Comparison of ENCODE assay signal across 15 cellular contexts in genomic region chr5:22391956-22392355, GRCh38.
DNase-seq lines count a peak whose midpoint lies in the region; ATAC-seq and TF ChIP-seq lines count a peak whose summit lies in the region.
"Had no signal": no experiment of that assay in that cellular context is flagged by ENCODE, and none has a peak within 500 bp of the region (broad histone marks: within the 10 kb centered on the region; RNA-seq: fewer than 3 reads in every experiment).

No MANE protein-coding gene starts in this region.

- H3K9me3 ChIP-seq in PC-3 (ENCODE audit: low read length) (no peaks in the 10 kb centered on the region), T-helper 17 cell (ENCODE audit: control insufficient read depth, low read length, poor library complexity, severe bottlenecking) (no peaks in the 10 kb centered on the region)
- H3K9me3 ChIP-seq: BLaER1 treated with 17β-estradiol and CSF1 and Interleukin-3, amounts not matched to agents 10 nM and 100 nM had no signal

- H3K4me1 Mint-ChIP-seq in activated T-cell treated with anti-CD3 and anti-CD28 coated beads, Interleukin-2, amount 50 U/mL, for 4 hours (ENCODE audit: low read depth): no peaks in the 10 kb centered on the region
- H3K4me1 Mint-ChIP-seq in T-helper 17 cell: no peaks in the 10 kb centered on the region
- H3K4me1 Mint-ChIP-seq: B cell, IgD-negative memory B cell had no signal

- H3K36me3 ChIP-seq in PC-3 (ENCODE audit: low read depth, low read length): no peaks in the 10 kb centered on the region
- H3K36me3 ChIP-seq: BLaER1 treated with 17β-estradiol and CSF1 and Interleukin-3, amounts not matched to agents 10 nM and 100 nM had no signal

- no peak overlapping the region for H3K9ac ChIP-seq in PC-3 (ENCODE audit: low read length)
- H3K9ac ChIP-seq: BLaER1 treated with 17β-estradiol and CSF1 and Interleukin-3, amounts not matched to agents 10 nM and 100 nM had no signal

- no peaks in the 10 kb centered on the region for H3K27me3 Mint-ChIP-seq in activated T-cell treated with anti-CD3 and anti-CD28 coated beads, Interleukin-2, amount 50 U/mL, for 4 hours (ENCODE audit: low read depth)
- H3K27me3 Mint-ChIP-seq in T-helper 17 cell: no peaks in the 10 kb centered on the region
- H3K27me3 Mint-ChIP-seq: B cell, IgD-negative memory B cell had no signal

- H3K36me3 Mint-ChIP-seq in activated T-cell treated with anti-CD3 and anti-CD28 coated beads, Interleukin-2, amount 50 U/mL, for 4 hours (ENCODE audit: insufficient read depth): no peaks in the 10 kb centered on the region
- no peaks in the 10 kb centered on the region for H3K36me3 Mint-ChIP-seq in T-helper 17 cell (ENCODE audit: low read depth)
- H3K36me3 Mint-ChIP-seq: CD8-positive, alpha-beta T cell; IgD-negative memory B cell had no signal

- H3K79me2 ChIP-seq in PC-3 (ENCODE audit: low read length): no peaks in the 10 kb centered on the region

- no peaks in the 10 kb centered on the region for H3F3A ChIP-seq in PC-3 (ENCODE audit: low read length, unreplicated experiment)

- ATAC-seq in PC-3: no peak
- no peak for ATAC-seq in foreskin keratinocyte
- ATAC-seq in activated T-cell treated with anti-CD3 and anti-CD28 coated beads, Interleukin-2, amount 50 U/mL, for 4 hours: no peak
- ATAC-seq in T-helper 17 cell: no peak
- ATAC-seq: CD8-positive, alpha-beta T cell; HCT116; HepG2 had no signal

- TF ChIP-seq CTCF in PC-3 (conservative IDR thresholded peaks at IDR 0.05; ENCODE audit: low read depth, low read length) (no peak), foreskin keratinocyte (conservative IDR thresholded peaks at IDR 0.05) (no peak)

- POLR2A ChIA-PET in PC-3 (lab: Charles Lee; ENCODE audit: unreplicated experiment): no interaction called here

- no peak overlapping the region for H2AFZ ChIP-seq in PC-3 (ENCODE audit: low read length)

- H3K4me2 ChIP-seq in PC-3 (ENCODE audit: low read length): no peak overlapping the region
- H3K4me2 ChIP-seq: BLaER1 treated with 17β-estradiol and CSF1 and Interleukin-3, amounts not matched to agents 10 nM and 100 nM had no signal

- no TSS peak for BruUV-seq in PC-3 (replicated peaks; lab: Mats Ljungman, UMichigan)

- no peak overlapping the region for H3K4me3 Mint-ChIP-seq in activated T-cell treated with anti-CD3 and anti-CD28 coated beads, Interleukin-2, amount 50 U/mL, for 4 hours
- H3K4me3 Mint-ChIP-seq in T-helper 17 cell: no peak overlapping the region
- H3K4me3 Mint-ChIP-seq: B cell; CD8-positive, alpha-beta T cell; HFFc6; IgD-negative memory B cell had no signal

- no peak overlapping the region for H3K27ac Mint-ChIP-seq in T-helper 17 cell
- H3K27ac Mint-ChIP-seq: B cell; CD8-positive, alpha-beta T cell; HFFc6; IgD-negative memory B cell had no signal

- CTCF ChIA-PET in PC-3 (lab: Charles Lee): no interaction called here

- H3K4me1 ChIP-seq in PC-3 (ENCODE audit: insufficient read depth, low read length) (no peaks in the 10 kb centered on the region), foreskin keratinocyte (no peaks in the 10 kb centered on the region)

- no peak overlapping the region for H3K27ac ChIP-seq in PC-3 (ENCODE audit: low read length)
- no peak overlapping the region for H3K27ac ChIP-seq in foreskin keratinocyte
- H3K27ac ChIP-seq: BLaER1 treated with 17β-estradiol and CSF1 and Interleukin-3, amounts not matched to agents 10 nM and 100 nM had no signal

- H3K27me3 ChIP-seq in PC-3 (ENCODE audit: low read length) (no peaks in the 10 kb centered on the region), foreskin keratinocyte (no peaks in the 10 kb centered on the region)
- H3K27me3 ChIP-seq: BLaER1 treated with 17β-estradiol and CSF1 and Interleukin-3, amounts not matched to agents 10 nM and 100 nM had no signal

- DNase-seq in NCI-H2171 treated with DMSO at 0.1 percent for 48 hours (lab: John Stamatoyannopoulos, UW): peak; percentile 39
- no peak for DNase-seq in NCI-H2171 (lab: John Stamatoyannopoulos, UW)
- DNase-seq in PC-3: peak; percentile 11
- peak; percentile 11 to 23 for DNase-seq in foreskin keratinocyte
- DNase-seq in activated T-cell treated with anti-CD3 and anti-CD28 coated beads, Interleukin-2, amount 50 U/mL, for 4 hours: no peak
- no peak for DNase-seq in T-helper 17 cell
- no peak for DNase-seq in NCI-H1694 (lab: John Stamatoyannopoulos, UW)
- DNase-seq: Calu3; CD8-positive, alpha-beta T cell; HFFc6 had no signal

- H3K9me3 Mint-ChIP-seq in activated T-cell treated with anti-CD3 and anti-CD28 coated beads, Interleukin-2, amount 50 U/mL, for 4 hours: peaks cover 7% of the 10 kb centered on the region

- no peaks in the 10 kb centered on the region for H4K20me1 ChIP-seq in PC-3 (ENCODE audit: low read length)
- H4K20me1 ChIP-seq: BLaER1 treated with 17β-estradiol and CSF1 and Interleukin-3, amounts not matched to agents 10 nM and 100 nM had no signal

- no peak overlapping the region for H3K4me3 ChIP-seq in PC-3 (ENCODE audit: low read length)
- H3K4me3 ChIP-seq: BLaER1 treated with 17β-estradiol and CSF1 and Interleukin-3, amounts not matched to agents 10 nM and 100 nM had no signal

- H3K9me2 ChIP-seq in PC-3 (replicated peaks; ENCODE audit: low read length): no peaks in the 10 kb centered on the region

- intact Hi-C loops in PC-3 (cut with micrococcal nuclease): no loop called here

Comparison
In these comparisons a context has a peak if more than half of its experiments do, and no peak if none do; other contexts are left out.
1. DNase-seq: peak in NCI-H2171 treated with DMSO at 0.1 percent for 48 hours (single experiment), PC-3 (single experiment) and foreskin keratinocyte (2 of 2); none in NCI-H2171 (single experiment), activated T-cell treated with anti-CD3 and anti-CD28 coated beads, Interleukin-2, amount 50 U/mL, for 4 hours (single experiment), T-helper 17 cell (0 of 3) and NCI-H1694 (single experiment).